20 cellular contexts compared by ENCODE assay signal in the genomic region with DNA sequence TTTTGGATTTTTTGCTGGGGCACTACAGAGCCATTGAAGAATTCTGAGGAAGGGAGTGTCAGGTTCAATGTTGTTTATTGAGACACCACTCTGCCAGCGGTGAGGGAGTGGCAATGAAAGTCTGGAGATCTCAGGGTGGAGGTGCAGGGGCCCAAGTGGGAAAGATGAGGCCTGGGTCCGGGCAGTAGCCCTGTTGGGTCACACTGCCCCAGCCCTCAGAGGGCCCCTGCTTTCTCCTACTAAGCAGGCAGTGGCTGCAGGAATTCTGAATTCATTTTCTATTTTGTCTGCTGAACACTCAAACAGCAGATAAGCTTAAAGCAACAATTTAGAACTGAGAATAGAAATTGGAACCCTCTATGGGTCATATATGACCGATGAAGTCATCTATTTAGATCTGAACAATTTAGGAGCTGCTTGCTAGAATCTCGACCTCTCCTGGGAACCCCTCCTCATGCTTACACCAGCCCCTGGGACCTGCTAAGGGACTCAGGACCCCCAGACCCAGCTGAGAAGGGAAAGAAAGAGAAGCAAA. TPM values are rescaled to one million over a fixed set of nuclear protein-coding genes. Genes with fewer than 3 reads are reported as not detected.
"Had no signal": no experiment of that assay in that cellular context is flagged by ENCODE, and none has a peak within 500 bp of the region (broad histone marks: within the 10 kb centered on the region; RNA-seq: fewer than 3 reads in every experiment).

No MANE protein-coding gene starts in this region.

- FAIRE-seq: bronchial epithelial cell had no signal

- H3K4me1 Mint-ChIP-seq: activated CD4-positive, alpha-beta T cell treated with anti-CD3 and anti-CD28 coated beads, Interleukin-2, amount 10 ng/mL, durations not matched to agents 24 days and 14 days; naive B cell had no signal

- H3K27ac ChIP-seq: foreskin keratinocyte, lower lobe of right lung, neural progenitor cell had no signal

- DNase-seq: activated CD4-positive, alpha-beta T cell treated with anti-CD3 and anti-CD28 coated beads, Interleukin-2, amount 10 ng/mL, durations not matched to agents 24 days and 14 days; activated CD4-positive, CD25-positive, alpha-beta regulatory T cell; activated CD8-positive, alpha-beta memory T cell treated with anti-CD3 and anti-CD28 coated beads, Interleukin-2, amount 50 U/mL, for 48 hours; activated gamma-delta T cell treated with Interleukin-2 at 50 U/mL for 16 hours; activated T-cell treated with anti-CD3 and anti-CD28 coated beads, Interleukin-2, amount 50 U/mL, for 72 hours; foreskin keratinocyte; glutamatergic neuron; left cardiac atrium; lower lobe of right lung; naive B cell; posterior cingulate gyrus; retina; stimulated activated CD4-positive, alpha-beta T cell treated with anti-CD3 and anti-CD28 coated beads, Interleukin-4, amount 100 ng/mL, for 1 hour; stimulated activated naive CD4-positive, alpha-beta T cell treated with Interleukin-2 at 50 U/mL for 16 hours; substantia nigra had no signal

- H3K4me2 ChIP-seq: neural progenitor cell had no signal

- H3K27me3 ChIP-seq: foreskin keratinocyte, neural progenitor cell, upper lobe of left lung had no signal

- H3K9me3 Mint-ChIP-seq: activated CD4-positive, alpha-beta T cell treated with anti-CD3 and anti-CD28 coated beads, Interleukin-2, amount 10 ng/mL, durations not matched to agents 24 days and 14 days; activated T-cell treated with anti-CD3 and anti-CD28 coated beads, Interleukin-2, amount 50 U/mL, for 72 hours; naive B cell; neural progenitor cell had no signal

- H3K4me1 ChIP-seq: lower lobe of right lung, neural progenitor cell had no signal

- H2AFZ ChIP-seq: neural progenitor cell had no signal

- H3K9me3 ChIP-seq: lower lobe of right lung, upper lobe of left lung had no signal

- H3K4me3 ChIP-seq: lower lobe of right lung, neural progenitor cell, upper lobe of left lung had no signal

- H3K27ac Mint-ChIP-seq: activated CD4-positive, alpha-beta T cell treated with anti-CD3 and anti-CD28 coated beads, Interleukin-2, amount 10 ng/mL, durations not matched to agents 24 days and 14 days; activated naive CD8-positive, alpha-beta T cell; activated T-cell treated with anti-CD3 and anti-CD28 coated beads, Interleukin-2, amount 50 U/mL, for 72 hours; naive B cell; neural progenitor cell had no signal

- H3K36me3 ChIP-seq: lower lobe of right lung, neural progenitor cell, upper lobe of left lung had no signal

- H3K9ac ChIP-seq: neural progenitor cell had no signal

- H3K36me3 Mint-ChIP-seq: activated naive CD8-positive, alpha-beta T cell; naive B cell; neural progenitor cell had no signal

- H3K4me3 Mint-ChIP-seq: activated CD4-positive, alpha-beta T cell treated with anti-CD3 and anti-CD28 coated beads, Interleukin-2, amount 10 ng/mL, durations not matched to agents 24 days and 14 days; activated naive CD8-positive, alpha-beta T cell; activated T-cell treated with anti-CD3 and anti-CD28 coated beads, Interleukin-2, amount 50 U/mL, for 72 hours; naive B cell; neural progenitor cell had no signal

- ATAC-seq: activated T-cell treated with anti-CD3 and anti-CD28 coated beads, Interleukin-2, amount 50 U/mL, for 72 hours; foreskin keratinocyte; left cardiac atrium; lower lobe of right lung had no signal

RNA-seq across cellular contexts. Expression of a gene that starts 17.9 kb away (rescaled TPM):
- total RNA-seq: SK-MEL-5 had no signal
